ENCODE assay signal across 9 cellular contexts in the genomic region with DNA sequence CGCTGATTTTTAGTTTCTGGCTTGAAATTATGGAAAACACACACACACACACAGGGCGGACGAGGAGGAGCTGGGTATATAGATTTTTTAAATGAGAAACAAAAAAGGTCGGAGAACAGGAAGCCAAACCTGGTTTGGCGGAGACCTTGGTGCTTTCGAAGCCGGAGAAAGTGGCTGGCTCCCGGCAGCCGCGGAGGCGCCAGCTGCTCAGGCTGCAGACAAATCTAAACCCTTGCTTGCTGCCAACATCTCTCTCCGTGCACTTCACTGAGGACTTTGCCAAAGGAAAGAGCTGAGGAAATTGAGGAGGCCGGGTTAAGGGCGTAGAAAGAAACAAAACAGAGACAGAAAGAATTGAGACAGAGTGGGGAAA. TPM values are rescaled to one million over a fixed set of nuclear protein-coding genes. Genes with fewer than 3 reads are reported as not detected.
DNase-seq lines count a peak whose midpoint lies in the region; ATAC-seq and TF ChIP-seq lines count a peak whose summit lies in the region.
"Had no signal": no experiment of that assay in that cellular context is flagged by ENCODE, and none has a peak within 500 bp of the region (broad histone marks: within the 10 kb centered on the region; RNA-seq: fewer than 3 reads in every experiment).

No MANE protein-coding gene starts in this region.

- no peak overlapping the region for H3K9ac ChIP-seq in mesendoderm (ENCODE audit: low read length)

- H3K4me2 ChIP-seq in mesendoderm (ENCODE audit: low read length): peak overlapping the region; percentile 19

- no peak overlapping the region for H2BK15ac ChIP-seq in mesendoderm (replicated peaks; ENCODE audit: low read depth)

- no peak overlapping the region for H3K18ac ChIP-seq in mesendoderm (ENCODE audit: low read length)

- no peak overlapping the region for H2AK5ac ChIP-seq in mesendoderm (ENCODE audit: low read length)

- peaks cover 0 to 48% (median 24%) of the 10 kb centered on the region in 12 donors for H3K4me1 ChIP-seq in heart left ventricle
- no peaks in the 10 kb centered on the region for H3K4me1 ChIP-seq in mesendoderm (ENCODE audit: control insufficient read depth, low read depth, low read length)
- peaks cover 35% of the 10 kb centered on the region for H3K4me1 ChIP-seq in vagina

- H3K27me3 ChIP-seq in heart left ventricle (peaks cover 88 to 99% (median 98%) of the 10 kb centered on the region in 9 donors), mesendoderm (ENCODE audit: insufficient read depth, low read length, poor library complexity) (peaks cover 68% of the 10 kb centered on the region), vagina (peaks cover 47% of the 10 kb centered on the region)

- TF ChIP-seq CTCF in heart left ventricle (IDR thresholded peaks at IDR 0.05) (no peak), vagina (IDR thresholded peaks at IDR 0.05) (no peak)

- no peak overlapping the region for H3K4ac ChIP-seq in mesendoderm (ENCODE audit: low read depth, low read length)

- no peak for TF ChIP-seq POLR2A in heart left ventricle (IDR thresholded peaks at IDR 0.05)
- no peak for TF ChIP-seq POLR2A in vagina (IDR thresholded peaks at IDR 0.05)

- DNase-seq in heart left ventricle (no peak), Right ventricle myocardium inferior (ENCODE audit: missing footprints) (no peak), astrocyte of the hippocampus (ENCODE audit: low read depth, low spot score) (peak; percentile 67), mesendoderm (peak; percentile 69), vagina (ENCODE audit: extremely low spot score in 2 of 2) (no peak), H4 (ENCODE audit: low spot score) (no peak), COLO829 (ENCODE audit: low spot score) (no peak)

- H3K9me3 ChIP-seq in heart left ventricle (peaks cover 0 to 7% (median 0%) of the 10 kb centered on the region in 12 donors), vagina (no peaks in the 10 kb centered on the region)

- H3K4me3 ChIP-seq in heart left ventricle (peak overlapping the region in 11 of 12 donors; percentile 7 to 42 (median 31)), mesendoderm (ENCODE audit: low read length) (no peak overlapping the region), vagina (peak overlapping the region; percentile 23 to 44)

- ATAC-seq in heart left ventricle (no peak), Right ventricle myocardium inferior (no peak), HG03432 (IDR thresholded peaks at IDR 0.05; ENCODE audit: unreplicated experiment) (no peak)

- no peak overlapping the region for H4K8ac ChIP-seq in mesendoderm (ENCODE audit: low read depth, low read length)

- no peak overlapping the region for H4K5ac ChIP-seq in mesendoderm (ENCODE audit: low read length)

- no peak overlapping the region for H2BK120ac ChIP-seq in mesendoderm (ENCODE audit: low read depth, low read length)

- intact Hi-C loops in heart left ventricle (cut with DNase I) (loop anchor here in 1 of 10 donors (10.0 kb wide), 1 partner anchor 46 kb away; no protein-coding TSS in a partner anchor), Right ventricle myocardium inferior (cut with DNase I) (no loop called here), vagina (cut with DNase I) (no loop called here)

- no peak overlapping the region for H3K56ac ChIP-seq in mesendoderm (ENCODE audit: low read length)

- no peak overlapping the region for H3K23ac ChIP-seq in mesendoderm (ENCODE audit: low read length)

- H3K36me3 ChIP-seq in heart left ventricle: no peaks in the 10 kb centered on the region
- no peaks in the 10 kb centered on the region for H3K36me3 ChIP-seq in mesendoderm (ENCODE audit: control insufficient read depth, insufficient read depth, low read length)
- no peaks in the 10 kb centered on the region for H3K36me3 ChIP-seq in vagina

- H3K27ac ChIP-seq in heart left ventricle (no peak overlapping the region), mesendoderm (ENCODE audit: low read depth, low read length) (no peak overlapping the region), vagina (no peak overlapping the region)

- no peak overlapping the region for H2BK5ac ChIP-seq in mesendoderm (ENCODE audit: low read length)

- H3K79me1 ChIP-seq in mesendoderm (ENCODE audit: low read length): no peaks in the 10 kb centered on the region

- 3 to 6% (median 5%) methylated on average over 14 of the region's 14 CpGs for WGBS in heart left ventricle, 4 donors
- WGBS in mesendoderm (ENCODE audit: extremely low coverage, insufficient coverage, low lambda C conversion rate): no CpG with 5 or more reads among the region's 14 CpGs

- no peaks in the 10 kb centered on the region for H3K79me2 ChIP-seq in mesendoderm (ENCODE audit: control insufficient read depth, insufficient read depth, low read length)

RNA-seq across cellular contexts. Expression of a gene that starts 2.1 kb away (rescaled TPM):
- total RNA-seq in heart left ventricle: under 1 TPM in 1 of 9 donors, not detected in 8; 0.42 TPM
- polyA plus RNA-seq in heart left ventricle: not detected
- total RNA-seq in Right ventricle myocardium inferior: not detected
- 1.0 TPM for polyA plus RNA-seq in mesendoderm (2013, experiment 1 of 2)
- polyA plus RNA-seq in mesendoderm (2013, experiment 2 of 2): 0.84 TPM
- total RNA-seq in vagina: not detected
- 20.8 and 34.1 TPM in 2 replicates for total RNA-seq in H4 (2014; rRNA removed; shearing (Covaris generic))
- total RNA-seq: mesenteric fat pad had no signal

RNA-seq across cellular contexts. Expression of a gene that starts 4.9 kb away (rescaled TPM):
- total RNA-seq in heart left ventricle (not detected), Right ventricle myocardium inferior (not detected), vagina (not detected)
- polyA plus RNA-seq in heart left ventricle: not detected
- polyA plus RNA-seq in mesendoderm (2013, experiment 1 of 2): 0.01 TPM
- polyA plus RNA-seq in mesendoderm (2013, experiment 2 of 2): 0.01 TPM
- 0.21 TPM in 1 of 2 replicates, not detected in the other for total RNA-seq in H4 (2014; rRNA removed; shearing (Covaris generic))
- total RNA-seq: mesenteric fat pad had no signal

Comparison
In these comparisons a context has a peak if more than half of its experiments do, and no peak if none do; other contexts are left out.
1. DNase-seq: peak in astrocyte of the hippocampus (single experiment) and mesendoderm (single experiment); none in heart left ventricle (0 of 5), Right ventricle myocardium inferior (single experiment), vagina (0 of 2), H4 (single experiment) and COLO829 (single experiment).
2. RNA of a gene that starts 2.1 kb away (total RNA-seq): 20.8 to 34.1 TPM in H4; 0.42 TPM in heart left ventricle, not detected in Right ventricle myocardium inferior (single experiment) and not detected in vagina (single experiment); every median in the first group is over 10 times any median in the second.